In genomic region chr16:49700222-49700927, GRCh38 we compare ENCODE assay signal across 11 cellular contexts.
DNase-seq lines count a peak whose midpoint lies in the region; ATAC-seq and TF ChIP-seq lines count a peak whose summit lies in the region.
"Had no signal": no experiment of that assay in that cellular context is flagged by ENCODE, and none has a peak within 500 bp of the region (broad histone marks: within the 10 kb centered on the region; RNA-seq: fewer than 3 reads in every experiment).

No MANE protein-coding gene starts in this region.

- H2BK15ac ChIP-seq in H9 (ENCODE audit: low read depth, low read length), result no peak overlapping the region

- in situ Hi-C loops in astrocyte of the spinal cord (cut with HindIII; ENCODE audit: low sequenced_read_pairs), result no loop called here

- H3K4ac ChIP-seq in H9 (ENCODE audit: low read depth, low read length), result no peak overlapping the region

- intact Hi-C loops in mucosa of descending colon (cut with DNase I, micrococcal nuclease), result no loop called here

- whole genome bisulfite sequencing in H9 (ENCODE audit: extremely low coverage, insufficient read length, low lambda C conversion rate), result no CpG with 5 or more reads among the region's 10 CpGs

- H3K4me1 ChIP-seq in H9 (ENCODE audit: insufficient read depth, low read length) (peaks cover 15% of the 10 kb centered on the region), skeletal muscle tissue (ENCODE audit: control insufficient read depth in 3 of 3, insufficient read depth in 3 of 3, low read length in 3 of 3) (peaks cover 21 to 40% (median 25%) of the 10 kb centered on the region in 3 donors), foreskin keratinocyte (no peaks in the 10 kb centered on the region), mucosa of descending colon (ENCODE audit: low read depth) (no peaks in the 10 kb centered on the region)

- H4K20me1 ChIP-seq in H9 (ENCODE audit: control insufficient read depth, insufficient read depth, insufficient read length), result no peaks in the 10 kb centered on the region

- H3T11ph ChIP-seq in H9 (ENCODE audit: low read length), result no peak overlapping the region

- H3K4me2 ChIP-seq in H9 (ENCODE audit: insufficient read depth, insufficient read length, low read length), result no peak overlapping the region

- no peak overlapping the region for H2BK5ac ChIP-seq in H9 (ENCODE audit: insufficient read length, low read length)

- no peak overlapping the region for H2BK20ac ChIP-seq in H9 (ENCODE audit: low read depth, low read length, poor library complexity, severe bottlenecking)

- no peaks in the 10 kb centered on the region; a peak in 1 of 5 replicates for H3K9me3 Mint-ChIP-seq in H9
- H3K9me3 Mint-ChIP-seq: activated naive CD8-positive, alpha-beta T cell treated with anti-CD3 and anti-CD28 coated beads for 36 hours; CD8-positive, alpha-beta T cell; natural killer cell treated with Interleukin-12 subunit alpha and Interleukin-12 subunit beta and Interleukin-15 and Interleukin-18, amount 100 ng/mL, for 72 hours had no signal

- H2BK12ac ChIP-seq in H9 (ENCODE audit: insufficient read length, low read depth, low read length), result no peak overlapping the region

- H3K79me1 ChIP-seq in H9 (ENCODE audit: insufficient read depth, low read depth, low read length, poor library complexity, severe bottlenecking), result no peaks in the 10 kb centered on the region

- H3K36me3 Mint-ChIP-seq in H9 (ENCODE audit: insufficient read depth in 1 of 3, low read depth in 3 of 3), result peaks cover 0 to 2% (median 0%) of the 10 kb centered on the region in 3 experiments; a peak in 3 of 7 replicates
- H3K36me3 Mint-ChIP-seq: activated naive CD8-positive, alpha-beta T cell treated with anti-CD3 and anti-CD28 coated beads for 36 hours; CD8-positive, alpha-beta T cell; natural killer cell treated with Interleukin-12 subunit alpha and Interleukin-12 subunit beta and Interleukin-15 and Interleukin-18, amount 100 ng/mL, for 72 hours had no signal

- H3K36me3 ChIP-seq in skeletal muscle tissue (ENCODE audit: control insufficient read depth in 3 of 3, insufficient read depth in 3 of 3, low read length in 3 of 3), result no peaks in the 10 kb centered on the region
- H3K36me3 ChIP-seq in mucosa of descending colon (ENCODE audit: low read depth), result no peaks in the 10 kb centered on the region

- H3K27ac ChIP-seq in H9 (ENCODE audit: insufficient read length, low read depth, low read length) (no peak overlapping the region), skeletal muscle tissue (ENCODE audit: low read depth, low read length) (peak overlapping the region; percentile 34), foreskin keratinocyte (no peak overlapping the region)

- no peak for TF ChIP-seq CTCF in H9 (conservative IDR thresholded peaks at IDR 0.05)
- TF ChIP-seq CTCF in astrocyte of the spinal cord (IDR thresholded peaks at IDR 0.05; ENCODE audit: low read depth, low read length), result no peak
- no peak for TF ChIP-seq CTCF in foreskin keratinocyte (conservative IDR thresholded peaks at IDR 0.05)
- no peak for TF ChIP-seq CTCF in mucosa of descending colon (IDR thresholded peaks at IDR 0.05)

- no peak overlapping the region for H4K91ac ChIP-seq in H9 (ENCODE audit: insufficient read length, low read depth, low read length)

- H3K9me3 ChIP-seq in H9 (ENCODE audit: control insufficient read depth, low read depth, low read length) (no peaks in the 10 kb centered on the region), skeletal muscle tissue (ENCODE audit: control insufficient read depth in 3 of 3, low read length in 3 of 3) (no peaks in the 10 kb centered on the region), mucosa of descending colon (no peaks in the 10 kb centered on the region)

- peak overlapping the region; percentile 2; the same call in 1 of the 2 replicates for H3K14ac ChIP-seq in H9 (ENCODE audit: insufficient read depth, low read length)

- no peak overlapping the region for H3K23ac ChIP-seq in H9 (ENCODE audit: insufficient read length, low read depth, low read length)

- H3K9ac ChIP-seq in H9 (ENCODE audit: extremely low read depth, insufficient read length, low read length), result no peak overlapping the region
- H3K9ac ChIP-seq in skeletal muscle tissue (ENCODE audit: low read depth in 1 of 3, low read length in 3 of 3), result peak overlapping the region in 2 of 3 donors; percentile 20 to 32

- peaks cover 3% of the 10 kb centered on the region for H3K23me2 ChIP-seq in H9 (ENCODE audit: insufficient read length, low read depth, low read length, poor library complexity, severe bottlenecking)

- H3K56ac ChIP-seq in H9 (ENCODE audit: insufficient read length, low read depth, low read length), result no peak overlapping the region

- ATAC-seq in foreskin keratinocyte (no peak), mucosa of descending colon (no peak)
- ATAC-seq: CD8-positive, alpha-beta T cell; natural killer cell treated with Interleukin-12 subunit alpha and Interleukin-12 subunit beta and Interleukin-15 and Interleukin-18, amount 100 ng/mL, for 72 hours had no signal

- peaks cover 91 to 99% of the 10 kb centered on the region in 2 experiments for H3K4me1 Mint-ChIP-seq in H9
- H3K4me1 Mint-ChIP-seq: activated naive CD8-positive, alpha-beta T cell treated with anti-CD3 and anti-CD28 coated beads for 36 hours had no signal

- H3K27me3 Mint-ChIP-seq in H9 (ENCODE audit: low read depth), result no peaks in the 10 kb centered on the region

- H3K4me3 ChIP-seq in astrocyte of the spinal cord (ENCODE audit: low read depth, low read length), result no peak overlapping the region
- H3K4me3 ChIP-seq in skeletal muscle tissue (ENCODE audit: low read length in 3 of 3), result no peak overlapping the region
- H3K4me3 ChIP-seq in mucosa of descending colon, result no peak overlapping the region

- H4K8ac ChIP-seq in H9 (replicated peaks; ENCODE audit: insufficient read length, low read depth, low read length), result no peak overlapping the region

- no peak overlapping the region for H2AFZ ChIP-seq in H9 (ENCODE audit: low read length)

- no peaks in the 10 kb centered on the region for H3K79me2 ChIP-seq in H9 (ENCODE audit: insufficient read depth, low read length)

- DNase-seq in H9 (peak; percentile 54), astrocyte of the spinal cord (ENCODE audit: low read depth, low spot score) (peak; percentile 22), iPS DF 19.7 (ENCODE audit: low read depth, low spot score) (peak; percentile 42), COR-L47 (lab: John Stamatoyannopoulos, UW) (no peak), foreskin keratinocyte (no peak), mucosa of descending colon (no peak)
- DNase-seq in activated T-cell treated with anti-CD3 and anti-CD28 coated beads, Interleukin-2, amount 50 U/mL, for 48 hours, result no peak
- DNase-seq: activated naive CD8-positive, alpha-beta T cell treated with anti-CD3 and anti-CD28 coated beads for 36 hours; CD8-positive, alpha-beta T cell had no signal

- H4K5ac ChIP-seq in H9 (ENCODE audit: insufficient read length, low read depth, low read length), result no peak overlapping the region

- H3K18ac ChIP-seq in H9 (ENCODE audit: insufficient read length, low read depth, low read length), result no peak overlapping the region

- no peak overlapping the region for H2AK5ac ChIP-seq in H9 (ENCODE audit: insufficient read length, low read length)

- H3K27ac Mint-ChIP-seq in H9, result peak overlapping the region; percentile 96 to 97 (median 97)
- H3K27ac Mint-ChIP-seq: activated naive CD8-positive, alpha-beta T cell treated with anti-CD3 and anti-CD28 coated beads for 36 hours; CD8-positive, alpha-beta T cell; natural killer cell treated with Interleukin-12 subunit alpha and Interleukin-12 subunit beta and Interleukin-15 and Interleukin-18, amount 100 ng/mL, for 72 hours had no signal

- peak overlapping the region in 1 of 2 experiments; percentile 46; a peak in 4 of 5 replicates for H3K4me3 Mint-ChIP-seq in H9
- H3K4me3 Mint-ChIP-seq: activated naive CD8-positive, alpha-beta T cell treated with anti-CD3 and anti-CD28 coated beads for 36 hours; CD8-positive, alpha-beta T cell; natural killer cell treated with Interleukin-12 subunit alpha and Interleukin-12 subunit beta and Interleukin-15 and Interleukin-18, amount 100 ng/mL, for 72 hours had no signal

- H3K27me3 ChIP-seq in H9 (ENCODE audit: insufficient read depth, low read length) (no peaks in the 10 kb centered on the region), skeletal muscle tissue (ENCODE audit: control insufficient read depth in 3 of 3, insufficient read depth in 3 of 3, low read length in 3 of 3) (no peaks in the 10 kb centered on the region), foreskin keratinocyte (no peaks in the 10 kb centered on the region)

- no peak overlapping the region for H2BK120ac ChIP-seq in H9 (ENCODE audit: low read depth, low read length, poor library complexity, severe bottlenecking)

Comparison
In these comparisons a context has a peak if more than half of its experiments do, and no peak if none do; other contexts are left out.
1. DNase-seq: peak in H9 (single experiment), astrocyte of the spinal cord (single experiment) and iPS DF 19.7 (single experiment); none in COR-L47 (single experiment), foreskin keratinocyte (0 of 2), activated T-cell treated with anti-CD3 and anti-CD28 coated beads, Interleukin-2, amount 50 U/mL, for 48 hours (0 of 2) and mucosa of descending colon (0 of 3).